10 cellular contexts compared by ENCODE assay signal in genomic region chr7:131244259-131244852, GRCh38.
DNase-seq lines count a peak whose midpoint lies in the region; ATAC-seq and TF ChIP-seq lines count a peak whose summit lies in the region.
"Had no signal": no experiment of that assay in that cellular context is flagged by ENCODE, and none has a peak within 500 bp of the region (broad histone marks: within the 10 kb centered on the region; RNA-seq: fewer than 3 reads in every experiment).

No MANE protein-coding gene starts in this region.

- H3K36me3 ChIP-seq in esophagus muscularis mucosa = no peaks in the 10 kb centered on the region
- H3K36me3 ChIP-seq: tibial nerve had no signal

- peaks cover 2 to 11% (median 4%) of the 10 kb centered on the region in 4 donors for H3K4me1 ChIP-seq in esophagus muscularis mucosa

- peak; percentile 26 to 42 for DNase-seq in SHP77 (lab: John Stamatoyannopoulos, UW)
- no peak for DNase-seq in SHP77 treated with DMSO at 0.1 percent for 48 hours (lab: John Stamatoyannopoulos, UW)
- DNase-seq in MV-4-11 (lab: John Stamatoyannopoulos, UW) = peak; percentile 24
- DNase-seq in esophagus muscularis mucosa (ENCODE audit: extremely low spot score) = peak; percentile 53
- DNase-seq in retinal pigment epithelial cell (ENCODE audit: low read depth) = peak; percentile 85
- no peak for DNase-seq in NCI-H1092 treated with DMSO at 0.1 percent for 48 hours (lab: John Stamatoyannopoulos, UW)
- no peak for DNase-seq in NCI-H524 (lab: John Stamatoyannopoulos, UW)

- H3K4me3 ChIP-seq in esophagus muscularis mucosa (no peak overlapping the region), retinal pigment epithelial cell (ENCODE audit: low read length) (no peak overlapping the region)
- H3K4me3 ChIP-seq: tibial nerve had no signal

- no peaks in the 10 kb centered on the region for H3K9me3 ChIP-seq in esophagus muscularis mucosa
- H3K9me3 ChIP-seq: tibial nerve had no signal

- no peak for TF ChIP-seq EP300 in esophagus muscularis mucosa (IDR thresholded peaks at IDR 0.05)

- TF ChIP-seq POLR2A in esophagus muscularis mucosa (IDR thresholded peaks at IDR 0.05; ENCODE audit: low read depth) = no peak

- H3K27me3 ChIP-seq in esophagus muscularis mucosa = no peaks in the 10 kb centered on the region
- H3K27me3 ChIP-seq: tibial nerve had no signal

- TF ChIP-seq CTCF in esophagus muscularis mucosa (IDR thresholded peaks at IDR 0.05) = no peak
- no peak for TF ChIP-seq CTCF in retinal pigment epithelial cell (conservative IDR thresholded peaks at IDR 0.05; ENCODE audit: low read depth, low read length)

- 78% methylated on average over 13 of the region's 13 CpGs for WGBS in esophagus muscularis mucosa

- H3K27ac ChIP-seq in esophagus muscularis mucosa (replicated peaks in 1 of 4) = no peak overlapping the region
- H3K27ac ChIP-seq: KMS-11, tibial nerve had no signal

- intact Hi-C loops in esophagus muscularis mucosa (cut with DNase I) = no loop called here

- no peak for ATAC-seq in HG03196 (IDR thresholded peaks at IDR 0.05; ENCODE audit: unreplicated experiment)

Comparison
In these comparisons a context has a peak if more than half of its experiments do, and no peak if none do; other contexts are left out.
1. DNase-seq: peak in SHP77 (2 of 2), MV-4-11 (single experiment), esophagus muscularis mucosa (single experiment) and retinal pigment epithelial cell (single experiment); none in SHP77 treated with DMSO at 0.1 percent for 48 hours (single experiment), NCI-H1092 treated with DMSO at 0.1 percent for 48 hours (single experiment) and NCI-H524 (0 of 2).